10 cellular contexts compared by ENCODE assay signal in genomic region chr1:111219466-111220286, GRCh38. TPM values are rescaled to one million over a fixed set of nuclear protein-coding genes. Genes with fewer than 3 reads are reported as not detected.
DNase-seq lines count a peak whose midpoint lies in the region; ATAC-seq, FAIRE-seq and TF ChIP-seq lines count a peak whose summit lies in the region.
"Had no signal": no experiment of that assay in that cellular context is flagged by ENCODE, and none has a peak within 500 bp of the region (broad histone marks: within the 10 kb centered on the region; RNA-seq: fewer than 3 reads in every experiment).

No MANE protein-coding gene starts in this region.

- peak overlapping the region; percentile 72 for H3K27ac ChIP-seq in cardiac muscle cell
- no peak overlapping the region for H3K27ac ChIP-seq in right cardiac atrium (ENCODE audit: low read length)
- H3K27ac ChIP-seq: C4-2B, VCaP had no signal

- H3K9me3 ChIP-seq in cardiac muscle cell (ENCODE audit: low read depth) (no peaks in the 10 kb centered on the region), right cardiac atrium (ENCODE audit: control insufficient read depth, low read length) (no peaks in the 10 kb centered on the region)

- DNase-seq in cardiac muscle cell (ENCODE audit: low read depth in 1 of 2, low spot score in 1 of 2) (peak; percentile 39 to 75), right cardiac atrium (no peak), urothelium cell line (ENCODE audit: low spot score) (no peak), NCI-H1048 (lab: John Stamatoyannopoulos, UW) (no peak), NCI-H2081 (lab: John Stamatoyannopoulos, UW) (no peak)
- DNase-seq in activated T-cell treated with anti-CD3 and anti-CD28 coated beads, Interleukin-2, amount 50 U/mL, for 4 hours = no peak
- DNase-seq in stimulated activated CD8-positive, alpha-beta memory T cell treated with anti-CD3 and anti-CD28 coated beads, Interleukin-4, amount 100 ng/mL, for 48 hours = peak; percentile 67

- peaks cover 7% of the 10 kb centered on the region for H3K36me3 Mint-ChIP-seq in activated T-cell treated with anti-CD3 and anti-CD28 coated beads, Interleukin-2, amount 50 U/mL, for 4 hours (ENCODE audit: insufficient read depth)

- no peak overlapping the region for H3K4me3 ChIP-seq in cardiac muscle cell
- no peak overlapping the region for H3K4me3 ChIP-seq in right cardiac atrium (ENCODE audit: low read length)

- H3K36me3 ChIP-seq in cardiac muscle cell = no peaks in the 10 kb centered on the region

- peaks cover 94% of the 10 kb centered on the region for H3K4me1 Mint-ChIP-seq in activated T-cell treated with anti-CD3 and anti-CD28 coated beads, Interleukin-2, amount 50 U/mL, for 4 hours (ENCODE audit: low read depth)

- ATAC-seq in right cardiac atrium = no peak
- ATAC-seq in HG03378 (IDR thresholded peaks at IDR 0.05; ENCODE audit: unreplicated experiment) = peak; percentile 25
- peak; percentile 54 to 64 for ATAC-seq in activated T-cell treated with anti-CD3 and anti-CD28 coated beads, Interleukin-2, amount 50 U/mL, for 4 hours

- no peak for FAIRE-seq in urothelium cell line (lab: Jason Lieb, UNC)

- peak overlapping the region; percentile 70 for H3K4me3 Mint-ChIP-seq in activated T-cell treated with anti-CD3 and anti-CD28 coated beads, Interleukin-2, amount 50 U/mL, for 4 hours

- H3K4me1 ChIP-seq in cardiac muscle cell (ENCODE audit: low read depth) (peaks cover 19% of the 10 kb centered on the region), right cardiac atrium (ENCODE audit: control insufficient read depth, insufficient read depth, low read length) (peaks cover 2% of the 10 kb centered on the region)

- WGBS in right cardiac atrium = 45% methylated on average over 5 of the region's 5 CpGs

- H3K9me3 Mint-ChIP-seq in activated T-cell treated with anti-CD3 and anti-CD28 coated beads, Interleukin-2, amount 50 U/mL, for 4 hours = peaks cover 7% of the 10 kb centered on the region

- intact Hi-C loops in right cardiac atrium (cut with DNase I) = loop anchor here in 3 of 4 donors (5.0 to 10.0 kb wide), 2 partner anchors 105 to 183 kb away; no protein-coding TSS in a partner anchor

- TF ChIP-seq CTCF in cardiac muscle cell (IDR thresholded peaks at IDR 0.05; ENCODE audit: low read depth, low read length) = no peak

- no peaks in the 10 kb centered on the region for H3K27me3 Mint-ChIP-seq in activated T-cell treated with anti-CD3 and anti-CD28 coated beads, Interleukin-2, amount 50 U/mL, for 4 hours (ENCODE audit: low read depth)

- H3K27me3 ChIP-seq in cardiac muscle cell (no peaks in the 10 kb centered on the region), right cardiac atrium (ENCODE audit: control insufficient read depth, insufficient read depth) (no peaks in the 10 kb centered on the region)

RNA-seq across cellular contexts. Expression of gene CHI3L2, which starts 7.8 kb away (rescaled TPM):
- total RNA-seq in cardiac muscle cell = not detected in 2 replicates
- polyA plus RNA-seq in cardiac muscle cell = 0.21 and 0.50 TPM in 2 replicates
- 10 to 100 TPM in 3 of 4 donors, 1 to 10 TPM in 1; 1.2 to 20.7 (median 14.7) TPM for total RNA-seq in right cardiac atrium
- polyA plus RNA-seq in right cardiac atrium = 6.2 TPM
- 1 to 10 TPM; 1.2 to 2.3 (median 1.8) TPM for total RNA-seq in activated T-cell treated with anti-CD3 and anti-CD28 coated beads, Interleukin-2, amount 50 U/mL, for 4 hours

RNA-seq across cellular contexts. Expression of gene DENND2D, which starts 19.2 kb away (rescaled TPM):
- 0.25 and 1.1 TPM in 2 replicates for total RNA-seq in cardiac muscle cell
- 0.37 and 2.3 TPM in 2 replicates for polyA plus RNA-seq in cardiac muscle cell
- total RNA-seq in right cardiac atrium = 1 to 10 TPM; 2.1 to 4.5 (median 4.1) TPM
- 2.1 TPM for polyA plus RNA-seq in right cardiac atrium
- total RNA-seq in activated T-cell treated with anti-CD3 and anti-CD28 coated beads, Interleukin-2, amount 50 U/mL, for 4 hours = 100 to 1,000 TPM; 127 to 158 (median 134) TPM

Comparison
In these comparisons a context has a peak if more than half of its experiments do, and no peak if none do; other contexts are left out.
1. DNase-seq: peak in cardiac muscle cell (2 of 2) and stimulated activated CD8-positive, alpha-beta memory T cell treated with anti-CD3 and anti-CD28 coated beads, Interleukin-4, amount 100 ng/mL, for 48 hours (single experiment); none in right cardiac atrium (0 of 3), activated T-cell treated with anti-CD3 and anti-CD28 coated beads, Interleukin-2, amount 50 U/mL, for 4 hours (single experiment), urothelium cell line (single experiment), NCI-H1048 (single experiment) and NCI-H2081 (0 of 2).
2. ATAC-seq: peak in HG03378 (single experiment) and activated T-cell treated with anti-CD3 and anti-CD28 coated beads, Interleukin-2, amount 50 U/mL, for 4 hours (2 of 2); none in right cardiac atrium (0 of 2).
3. RNA of gene DENND2D, which starts 19.2 kb away (total RNA-seq): 127 to 158 TPM in activated T-cell treated with anti-CD3 and anti-CD28 coated beads, Interleukin-2, amount 50 U/mL, for 4 hours; 2.1 to 4.5 TPM in right cardiac atrium and 0.25 to 1.1 TPM in cardiac muscle cell; every median in the first group is over 10 times any median in the second.